ENCODE assay signal across 15 cellular contexts in the genomic region with DNA sequence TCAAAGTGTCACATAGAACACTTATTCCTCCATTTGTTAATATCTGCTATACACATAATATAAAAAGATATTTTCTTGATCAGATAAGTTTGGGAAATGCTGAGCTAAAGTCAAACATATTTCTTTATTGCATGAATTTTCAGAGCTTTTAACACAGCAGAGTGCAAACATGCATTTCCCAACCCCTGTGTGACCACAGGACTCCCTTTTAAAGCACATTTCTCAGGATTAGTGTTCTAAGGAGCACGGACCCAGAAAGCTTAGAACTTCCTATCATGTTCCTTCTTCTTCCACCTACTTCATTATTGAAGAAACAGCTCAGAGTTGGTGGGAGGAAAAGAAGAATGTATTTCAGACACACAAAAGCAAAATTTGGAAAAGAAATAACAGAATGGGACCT.
DNase-seq lines count a peak whose midpoint lies in the region; ATAC-seq and TF ChIP-seq lines count a peak whose summit lies in the region.
"Had no signal": no experiment of that assay in that cellular context is flagged by ENCODE, and none has a peak within 500 bp of the region (broad histone marks: within the 10 kb centered on the region; RNA-seq: fewer than 3 reads in every experiment).

No MANE protein-coding gene starts in this region.

- CTCF ChIA-PET in Panc1 (lab: Charles Lee) = no interaction called here

- peak overlapping the region in 2 of 3 experiments; percentile 31 to 70 for H3K27ac Mint-ChIP-seq in nephron
- H3K27ac Mint-ChIP-seq: CD4-positive, alpha-beta T cell had no signal

- no peak for DNase-seq in Panc1 (ENCODE audit: low read depth, low spot score)
- DNase-seq in dorsolateral prefrontal cortex = no peak
- DNase-seq in superior temporal gyrus (ENCODE audit: extremely low spot score) = peak; percentile 7
- DNase-seq in HPDE6-E6E7 (ENCODE audit: extremely low spot score) = no peak
- DNase-seq in NOMO-1 treated with DMSO at 0.1 percent for 48 hours (lab: John Stamatoyannopoulos, UW; ENCODE audit: unreplicated experiment) = no peak
- DNase-seq in nucleus accumbens (lab: John Stamatoyannopoulos, UW) = no peak
- DNase-seq: ACHN; CD4-positive, alpha-beta T cell; DMS153; DMS79; GDM1; GM23248 had no signal

- H3K4me1 ChIP-seq in Panc1 (ENCODE audit: control insufficient read depth, insufficient read depth, low read length) = peaks cover 35% of the 10 kb centered on the region

- H3K9me3 Mint-ChIP-seq in nephron = no peaks in the 10 kb centered on the region
- H3K9me3 Mint-ChIP-seq: CD4-positive, alpha-beta T cell had no signal

- peak overlapping the region; percentile 67 for H3K27ac ChIP-seq in Panc1 (ENCODE audit: low read length)
- H3K27ac ChIP-seq in dorsolateral prefrontal cortex = peak overlapping the region in 31 of 59 donors; percentile 6 to 100 (median 96)
- H3K27ac ChIP-seq: C4-2B, GM23248 had no signal

- no peaks in the 10 kb centered on the region for H3K9me3 ChIP-seq in Panc1 (ENCODE audit: control insufficient read depth, insufficient read depth, low read depth, low read length)
- H3K9me3 ChIP-seq: HAP-1 had no signal

- no peaks in the 10 kb centered on the region for H3K27me3 ChIP-seq in Panc1 (ENCODE audit: control insufficient read depth, insufficient read depth, low read length)
- H3K27me3 ChIP-seq in dorsolateral prefrontal cortex = no peaks in the 10 kb centered on the region

- H3K36me3 Mint-ChIP-seq in nephron (ENCODE audit: low read depth) = no peaks in the 10 kb centered on the region

- no peaks in the 10 kb centered on the region; the same call in 1 of the 2 replicates for H3K36me3 ChIP-seq in Panc1 (ENCODE audit: control insufficient read depth, insufficient read depth, low read length)
- H3K36me3 ChIP-seq: HAP-1 had no signal

- intact Hi-C loops in Panc1 (cut with micrococcal nuclease; ENCODE audit: unreplicated experiment) (no loop called here), dorsolateral prefrontal cortex (cut with DNase I) (loop anchor here in 1 of 2 donors (5.0 kb wide), 1 partner anchor 190 kb away; no protein-coding TSS in a partner anchor)

- TF ChIP-seq CTCF in Panc1 (IDR thresholded peaks at IDR 0.05) = no peak
- no peak for TF ChIP-seq CTCF in dorsolateral prefrontal cortex (IDR thresholded peaks at IDR 0.05 in 54 of 56, conservative IDR thresholded peaks at IDR 0.05 in 2 of 56; ENCODE audit: low read depth in 1 of 56, partially characterized antibody in 56 of 56)
- no peak for TF ChIP-seq CTCF in nephron (IDR thresholded peaks at IDR 0.05; ENCODE audit: unreplicated experiment in 3 of 3)

- H3K4me3 ChIP-seq in Panc1 (ENCODE audit: low read depth in 2 of 2, low read length in 2 of 2) = no peak overlapping the region
- H3K4me3 ChIP-seq in dorsolateral prefrontal cortex = no peak overlapping the region
- H3K4me3 ChIP-seq: GM23248, HAP-1 had no signal

- in situ Hi-C loops in Panc1 (cut with HindIII; ENCODE audit: low pct_unique_long_range_greater_than_20kb, low sequenced_read_pairs) = no loop called here

- no TSS peak for BruUV-seq in Panc1 (replicated peaks; lab: Mats Ljungman, UMichigan)

- no peak for ATAC-seq in Panc1

- H3K4me1 Mint-ChIP-seq in nephron = peaks cover 48% of the 10 kb centered on the region

- POLR2A ChIA-PET in Panc1 (lab: Charles Lee) = no interaction called here

- H3K4me3 Mint-ChIP-seq in nephron = no peak overlapping the region
- H3K4me3 Mint-ChIP-seq: CD4-positive, alpha-beta T cell had no signal

- H3K27me3 Mint-ChIP-seq in nephron (ENCODE audit: low read depth) = no peaks in the 10 kb centered on the region
